In the genomic region with DNA sequence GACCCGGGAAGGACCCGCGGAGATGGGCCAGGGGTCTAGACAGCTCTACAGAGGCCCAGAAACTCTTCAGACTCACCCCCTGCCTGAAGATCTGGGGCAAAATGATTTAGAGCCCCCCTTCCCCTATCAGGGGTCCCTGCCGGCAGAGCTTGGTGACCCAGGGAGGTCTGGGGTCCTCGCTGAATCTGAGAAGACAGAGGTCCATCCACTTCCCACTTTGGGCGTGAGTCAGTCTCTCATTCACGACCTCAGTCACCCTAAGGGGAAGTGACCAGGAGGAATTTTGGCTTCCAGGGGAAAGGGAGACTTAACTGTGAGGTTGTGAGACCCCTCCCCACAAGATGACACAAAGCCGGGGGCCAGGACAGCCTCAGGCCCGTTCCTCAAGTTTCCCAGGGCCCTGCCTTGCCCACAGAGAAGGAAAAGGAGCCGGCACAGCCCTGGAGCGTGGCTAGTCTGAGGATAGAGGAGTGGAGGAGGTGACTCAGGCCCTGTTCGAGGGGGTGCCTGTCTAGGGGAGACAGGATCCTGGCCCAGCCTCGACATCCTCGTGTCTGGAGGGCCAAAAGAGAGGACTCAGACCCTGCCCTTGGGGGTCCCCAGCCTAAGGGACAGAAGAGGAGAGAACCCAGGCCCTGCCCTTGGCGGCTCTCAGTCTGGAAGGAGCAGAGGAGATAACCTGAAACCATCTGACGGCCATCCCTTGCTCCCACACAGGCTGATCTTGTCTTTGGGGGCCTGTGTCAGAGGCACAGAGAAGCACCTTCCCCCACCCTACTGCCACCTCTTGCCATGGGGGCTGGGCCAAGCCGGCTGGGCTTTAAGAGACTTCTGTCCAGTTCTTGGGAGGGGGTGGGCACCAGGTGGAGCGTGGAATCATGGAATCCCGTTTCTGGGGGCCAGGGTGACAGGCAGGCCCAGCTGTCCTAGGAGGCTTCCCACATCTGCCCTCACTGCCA, we compare ENCODE assay signal across 1 cellular context.
TF ChIP-seq lines count a peak whose summit lies in the region.

No MANE protein-coding gene starts in this region.

TF ChIP-seq in IMR-90, 13 proteins besides CTCF, POLR2A, EP300 and RAD21:
- TF ChIP-seq CHD1 (IDR thresholded peaks at IDR 0.05; ENCODE audit: low read depth, low read length) (peak; percentile 57), FOS (IDR thresholded peaks at IDR 0.05; ENCODE audit: low read depth, low read length) (peak; percentile 33; the same call in 1 of the 2 replicates), MXI1 (IDR thresholded peaks at IDR 0.05; ENCODE audit: borderline replicate concordance, low read depth, low read length) (peak; percentile 43; the same call in 1 of the 2 replicates), RFX5 (IDR thresholded peaks at IDR 0.05; ENCODE audit: low read depth, low read length) (no peak)
